In genomic region chr7:122095642-122096041, GRCh38 we compare ENCODE assay signal across 3 cellular contexts.
TF ChIP-seq lines count a peak whose summit lies in the region.

No MANE protein-coding gene starts in this region.

TF ChIP-seq in A549, 52 proteins besides CTCF, POLR2A, EP300 and RAD21:
- TF ChIP-seq E2F6 (IDR thresholded peaks at IDR 0.05; ENCODE audit: borderline replicate concordance, low read depth) (no peak), MAFK (IDR thresholded peaks at IDR 0.05; ENCODE audit: partially characterized antibody) (peak; percentile 61), REST (IDR thresholded peaks at IDR 0.05) (no peak), MAX (IDR thresholded peaks at IDR 0.05) (no peak)

TF ChIP-seq in IMR-90, 13 proteins besides CTCF, POLR2A, EP300 and RAD21:
- TF ChIP-seq MAFK (IDR thresholded peaks at IDR 0.05; ENCODE audit: low read depth, low read length) (peak; percentile 51), NFE2L2 (IDR thresholded peaks at IDR 0.05; ENCODE audit: low read depth, low read length) (no peak)

TF ChIP-seq in K562, 482 proteins besides CTCF, POLR2A, EP300 and RAD21:
- TF ChIP-seq ZFP36 (IDR thresholded peaks at IDR 0.05; ENCODE audit: low read depth, low read length, partially characterized antibody) (no peak), ZNF316 (IDR thresholded peaks at IDR 0.05) (peak; percentile 62), TFAP4 (CRISPR knock-in tag; IDR thresholded peaks at IDR 0.05; ENCODE audit: borderline replicate concordance) (no peak), MAFG (tag; conservative IDR thresholded peaks at IDR 0.05) (peak; percentile 38; the same call in 1 of the 2 replicates), ZNF395 (CRISPR knock-in tag; IDR thresholded peaks at IDR 0.05) (no peak)
